11 cellular contexts compared by ENCODE assay signal in the genomic region with DNA sequence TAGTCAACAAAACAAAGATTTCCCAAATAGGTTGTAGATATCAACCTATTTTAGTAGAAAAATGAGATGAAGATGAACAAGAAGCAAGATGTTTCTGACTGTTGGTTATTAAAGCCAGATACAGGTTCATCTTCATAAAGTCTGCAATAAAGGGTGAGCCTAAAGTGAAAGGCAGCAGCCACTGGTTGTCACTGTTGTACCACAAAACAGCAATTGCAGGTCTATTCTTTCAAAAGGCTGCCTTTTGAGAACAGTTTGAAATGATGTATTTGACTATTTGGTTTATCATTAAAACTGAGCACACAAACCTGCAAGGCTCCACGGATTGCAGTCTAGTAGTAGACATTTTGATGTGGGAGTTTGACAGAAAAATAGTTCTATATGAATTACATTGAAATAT.
DNase-seq lines count a peak whose midpoint lies in the region; FAIRE-seq and TF ChIP-seq lines count a peak whose summit lies in the region.
"Had no signal": no experiment of that assay in that cellular context is flagged by ENCODE, and none has a peak within 500 bp of the region (broad histone marks: within the 10 kb centered on the region; RNA-seq: fewer than 3 reads in every experiment).

No MANE protein-coding gene starts in this region.

- no peak overlapping the region for H3K4me2 ChIP-seq in neural progenitor cell

- no peak overlapping the region for H3K27ac ChIP-seq in neural progenitor cell

- intact Hi-C loops in lower leg skin (cut with DNase I; ENCODE audit: low total_unique reads), result no loop called here

- no peaks in the 10 kb centered on the region for H3K79me2 ChIP-seq in neural progenitor cell (ENCODE audit: low read depth)

- H3K27me3 ChIP-seq in bronchial epithelial cell (ENCODE audit: control insufficient read depth, insufficient read depth, low read length), result no peaks in the 10 kb centered on the region
- H3K27me3 ChIP-seq in neural progenitor cell, result no peaks in the 10 kb centered on the region

- no peaks in the 10 kb centered on the region for H3K9me3 ChIP-seq in neural progenitor cell (ENCODE audit: low read depth)

- WGBS in lower leg skin, 2 donors, result 25 to 27% methylated on average over 1 of the region's 1 CpG

- H3F3A ChIP-seq in neural progenitor cell (ENCODE audit: low read depth), result no peaks in the 10 kb centered on the region

- H3K4me3 Mint-ChIP-seq in neural progenitor cell, result no peak overlapping the region
- H3K4me3 Mint-ChIP-seq in activated naive CD8-positive, alpha-beta T cell treated with anti-CD3 and anti-CD28 coated beads for 36 hours, result no peak overlapping the region

- H3K4me3 ChIP-seq in bronchial epithelial cell (ENCODE audit: low read depth, low read length), result no peak overlapping the region
- H3K4me3 ChIP-seq in neural progenitor cell, result no peak overlapping the region
- H3K4me3 ChIP-seq in lower leg skin (ENCODE audit: low read depth, poor library complexity, severe bottlenecking), result no peak overlapping the region

- no peaks in the 10 kb centered on the region for H3K27me3 Mint-ChIP-seq in neural progenitor cell (ENCODE audit: insufficient read depth, low read depth)
- H3K27me3 Mint-ChIP-seq in activated naive CD8-positive, alpha-beta T cell treated with anti-CD3 and anti-CD28 coated beads for 36 hours, result no peaks in the 10 kb centered on the region

- no peaks in the 10 kb centered on the region for H3K36me3 ChIP-seq in bronchial epithelial cell (ENCODE audit: control insufficient read depth, insufficient read depth, low read length)
- no peaks in the 10 kb centered on the region for H3K36me3 ChIP-seq in neural progenitor cell

- H3K9me3 Mint-ChIP-seq in neural progenitor cell, result no peaks in the 10 kb centered on the region
- H3K9me3 Mint-ChIP-seq in activated naive CD8-positive, alpha-beta T cell treated with anti-CD3 and anti-CD28 coated beads for 36 hours, result no peaks in the 10 kb centered on the region

- TF ChIP-seq CTCF in GM13976 (IDR thresholded peaks at IDR 0.05; ENCODE audit: borderline replicate concordance, control extremely low read depth, extremely low read depth, insufficient read depth, missing control alignments) (peak; percentile 23), LNCAP (IDR thresholded peaks at IDR 0.05) (peak; percentile 28; the same call in 1 of the 2 replicates), bronchial epithelial cell (IDR thresholded peaks at IDR 0.05; ENCODE audit: insufficient read depth, low read length, severe bottlenecking) (peak; percentile 44), neural progenitor cell (IDR thresholded peaks at IDR 0.05) (peak; percentile 62), lower leg skin (IDR thresholded peaks at IDR 0.05) (no peak)

- H3K4me1 ChIP-seq in neural progenitor cell, result no peaks in the 10 kb centered on the region

- H4K20me1 ChIP-seq in neural progenitor cell (ENCODE audit: low read depth), result no peaks in the 10 kb centered on the region

- in situ Hi-C loops in GM13976 (cut with MboI; ENCODE audit: low sequenced_read_pairs, unreplicated experiment), result no loop called here

- H3K36me3 Mint-ChIP-seq in neural progenitor cell, result no peaks in the 10 kb centered on the region
- no peaks in the 10 kb centered on the region for H3K36me3 Mint-ChIP-seq in activated naive CD8-positive, alpha-beta T cell treated with anti-CD3 and anti-CD28 coated beads for 36 hours

- H3K9ac ChIP-seq in neural progenitor cell, result no peak overlapping the region

- no peak for TF ChIP-seq POLR2A in lower leg skin (IDR thresholded peaks at IDR 0.05)

- no peak overlapping the region for H3K27ac Mint-ChIP-seq in neural progenitor cell
- H3K27ac Mint-ChIP-seq in activated naive CD8-positive, alpha-beta T cell treated with anti-CD3 and anti-CD28 coated beads for 36 hours, result no peak overlapping the region

- DNase-seq in GM13976 (ENCODE audit: low spot score) (no peak), bronchial epithelial cell (ENCODE audit: low read depth) (peak; percentile 35), neural progenitor cell (ENCODE audit: low spot score) (peak; percentile 37), NCI-H128 (lab: John Stamatoyannopoulos, UW; ENCODE audit: unreplicated experiment) (no peak), lower leg skin (ENCODE audit: low spot score in 2 of 2) (no peak)
- DNase-seq in activated CD4-positive, CD25-positive, alpha-beta regulatory T cell (lab: John Stamatoyannopoulos, UW), result no peak
- no peak for DNase-seq in activated naive CD8-positive, alpha-beta T cell treated with anti-CD3 and anti-CD28 coated beads for 36 hours
- DNase-seq: glutamatergic neuron; stimulated activated CD4-positive, alpha-beta T cell treated with anti-CD3 and anti-CD28 coated beads, Interleukin-4, amount 100 ng/mL, for 1 hour; T1000 had no signal

- H2AFZ ChIP-seq in neural progenitor cell (replicated peaks), result no peak overlapping the region

- no peak for FAIRE-seq in bronchial epithelial cell (lab: Jason Lieb, UNC)

- H3K4me1 Mint-ChIP-seq in neural progenitor cell, result no peaks in the 10 kb centered on the region
- H3K4me1 Mint-ChIP-seq in activated naive CD8-positive, alpha-beta T cell treated with anti-CD3 and anti-CD28 coated beads for 36 hours, result no peaks in the 10 kb centered on the region

Comparison
In these comparisons a context has a peak if more than half of its experiments do, and no peak if none do; other contexts are left out.
1. DNase-seq: peak in bronchial epithelial cell (single experiment) and neural progenitor cell (single experiment); none in GM13976 (single experiment), activated CD4-positive, CD25-positive, alpha-beta regulatory T cell (0 of 4), activated naive CD8-positive, alpha-beta T cell treated with anti-CD3 and anti-CD28 coated beads for 36 hours (single experiment), NCI-H128 (single experiment) and lower leg skin (0 of 2).
2. CTCF ChIP-seq: peak in GM13976 (single experiment), LNCAP (single experiment), bronchial epithelial cell (single experiment) and neural progenitor cell (single experiment); none in lower leg skin (0 of 3).